Comparison of ENCODE assay signal across 1 cellular context in the genomic region with DNA sequence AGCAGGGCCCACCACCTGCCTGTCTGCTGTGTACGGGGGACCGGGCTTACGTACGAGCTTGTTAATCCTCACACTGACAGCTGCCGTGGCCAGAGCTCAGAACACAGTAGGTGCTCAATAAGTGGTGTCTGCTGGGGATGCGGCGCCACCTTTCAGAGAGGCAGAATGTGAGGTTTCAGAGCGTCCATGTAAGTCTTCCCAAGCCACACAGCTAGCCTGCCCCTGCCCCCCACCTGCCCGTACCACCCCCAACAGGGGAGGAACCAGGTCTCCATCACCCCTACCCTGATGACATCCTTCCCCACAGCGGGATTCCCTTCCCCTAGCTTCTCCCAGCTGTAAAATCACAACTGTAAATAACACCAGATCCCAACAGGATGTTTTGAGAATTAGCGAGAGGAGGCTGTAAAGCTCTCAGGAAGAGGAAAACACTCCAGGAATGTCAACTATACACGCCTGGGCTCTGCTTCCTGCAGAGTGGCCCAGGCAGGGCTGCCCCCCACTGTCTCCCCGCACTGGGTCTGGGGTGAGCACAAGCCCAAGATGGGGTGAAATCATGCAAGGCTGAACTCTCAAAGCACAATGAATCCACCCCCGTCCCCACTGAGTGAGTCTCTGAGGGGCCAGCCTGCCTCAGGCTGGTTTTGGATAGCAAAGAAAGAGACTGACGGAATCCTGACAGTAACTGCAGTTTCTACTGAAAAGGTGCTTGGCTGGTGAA.
A peak's percentile ranks its signal among the peaks of the same experiment; 100 is the strongest.
TF ChIP-seq lines count a peak whose summit lies in the region.

No MANE protein-coding gene starts in this region.

TF ChIP-seq in WTC11, 78 proteins besides CTCF, POLR2A, EP300 and RAD21 (continued from another document):
- TF ChIP-seq, protein P1, sequence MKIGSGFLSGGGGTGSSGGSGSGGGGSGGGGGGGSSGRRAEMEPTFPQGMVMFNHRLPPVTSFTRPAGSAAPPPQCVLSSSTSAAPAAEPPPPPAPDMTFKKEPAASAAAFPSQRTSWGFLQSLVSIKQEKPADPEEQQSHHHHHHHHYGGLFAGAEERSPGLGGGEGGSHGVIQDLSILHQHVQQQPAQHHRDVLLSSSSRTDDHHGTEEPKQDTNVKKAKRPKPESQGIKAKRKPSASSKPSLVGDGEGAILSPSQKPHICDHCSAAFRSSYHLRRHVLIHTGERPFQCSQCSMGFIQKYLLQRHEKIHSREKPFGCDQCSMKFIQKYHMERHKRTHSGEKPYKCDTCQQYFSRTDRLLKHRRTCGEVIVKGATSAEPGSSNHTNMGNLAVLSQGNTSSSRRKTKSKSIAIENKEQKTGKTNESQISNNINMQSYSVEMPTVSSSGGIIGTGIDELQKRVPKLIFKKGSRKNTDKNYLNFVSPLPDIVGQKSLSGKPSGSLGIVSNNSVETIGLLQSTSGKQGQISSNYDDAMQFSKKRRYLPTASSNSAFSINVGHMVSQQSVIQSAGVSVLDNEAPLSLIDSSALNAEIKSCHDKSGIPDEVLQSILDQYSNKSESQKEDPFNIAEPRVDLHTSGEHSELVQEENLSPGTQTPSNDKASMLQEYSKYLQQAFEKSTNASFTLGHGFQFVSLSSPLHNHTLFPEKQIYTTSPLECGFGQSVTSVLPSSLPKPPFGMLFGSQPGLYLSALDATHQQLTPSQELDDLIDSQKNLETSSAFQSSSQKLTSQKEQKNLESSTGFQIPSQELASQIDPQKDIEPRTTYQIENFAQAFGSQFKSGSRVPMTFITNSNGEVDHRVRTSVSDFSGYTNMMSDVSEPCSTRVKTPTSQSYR (CRISPR knock-in tag; IDR thresholded peaks at IDR 0.05) = no peak
- TF ChIP-seq, protein P2, sequence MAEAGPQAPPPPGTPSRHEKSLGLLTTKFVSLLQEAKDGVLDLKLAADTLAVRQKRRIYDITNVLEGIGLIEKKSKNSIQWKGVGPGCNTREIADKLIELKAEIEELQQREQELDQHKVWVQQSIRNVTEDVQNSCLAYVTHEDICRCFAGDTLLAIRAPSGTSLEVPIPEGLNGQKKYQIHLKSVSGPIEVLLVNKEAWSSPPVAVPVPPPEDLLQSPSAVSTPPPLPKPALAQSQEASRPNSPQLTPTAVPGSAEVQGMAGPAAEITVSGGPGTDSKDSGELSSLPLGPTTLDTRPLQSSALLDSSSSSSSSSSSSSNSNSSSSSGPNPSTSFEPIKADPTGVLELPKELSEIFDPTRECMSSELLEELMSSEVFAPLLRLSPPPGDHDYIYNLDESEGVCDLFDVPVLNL (CRISPR knock-in tag; IDR thresholded peaks at IDR 0.05; ENCODE audit: borderline replicate concordance, low read depth) = no peak
- TF ChIP-seq ZNF317 (CRISPR knock-in tag; IDR thresholded peaks at IDR 0.05; ENCODE audit: borderline replicate concordance, low read depth) = no peak
- peak; percentile 50; the same call in 1 of the 2 replicates for TF ChIP-seq TEAD1 (CRISPR knock-in tag; IDR thresholded peaks at IDR 0.05)
- TF ChIP-seq FOXJ3 (CRISPR knock-in tag; IDR thresholded peaks at IDR 0.05; ENCODE audit: borderline replicate concordance) = no peak
- peak; percentile 51; the same call in 1 of the 2 replicates for TF ChIP-seq FOXP1 (CRISPR knock-in tag; IDR thresholded peaks at IDR 0.05; ENCODE audit: borderline replicate concordance)
- TF ChIP-seq HMGA2 (CRISPR knock-in tag; IDR thresholded peaks at IDR 0.05) = no peak
- TF ChIP-seq ETV6 (CRISPR knock-in tag; IDR thresholded peaks at IDR 0.05) = 0 out of 2 replicates have a peak, but pooled peaks have one; percentile 43
- TF ChIP-seq, protein P3, sequence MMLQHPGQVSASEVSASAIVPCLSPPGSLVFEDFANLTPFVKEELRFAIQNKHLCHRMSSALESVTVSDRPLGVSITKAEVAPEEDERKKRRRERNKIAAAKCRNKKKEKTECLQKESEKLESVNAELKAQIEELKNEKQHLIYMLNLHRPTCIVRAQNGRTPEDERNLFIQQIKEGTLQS (CRISPR knock-in tag; conservative IDR thresholded peaks at IDR 0.05) = no peak
- TF ChIP-seq, protein P4, sequence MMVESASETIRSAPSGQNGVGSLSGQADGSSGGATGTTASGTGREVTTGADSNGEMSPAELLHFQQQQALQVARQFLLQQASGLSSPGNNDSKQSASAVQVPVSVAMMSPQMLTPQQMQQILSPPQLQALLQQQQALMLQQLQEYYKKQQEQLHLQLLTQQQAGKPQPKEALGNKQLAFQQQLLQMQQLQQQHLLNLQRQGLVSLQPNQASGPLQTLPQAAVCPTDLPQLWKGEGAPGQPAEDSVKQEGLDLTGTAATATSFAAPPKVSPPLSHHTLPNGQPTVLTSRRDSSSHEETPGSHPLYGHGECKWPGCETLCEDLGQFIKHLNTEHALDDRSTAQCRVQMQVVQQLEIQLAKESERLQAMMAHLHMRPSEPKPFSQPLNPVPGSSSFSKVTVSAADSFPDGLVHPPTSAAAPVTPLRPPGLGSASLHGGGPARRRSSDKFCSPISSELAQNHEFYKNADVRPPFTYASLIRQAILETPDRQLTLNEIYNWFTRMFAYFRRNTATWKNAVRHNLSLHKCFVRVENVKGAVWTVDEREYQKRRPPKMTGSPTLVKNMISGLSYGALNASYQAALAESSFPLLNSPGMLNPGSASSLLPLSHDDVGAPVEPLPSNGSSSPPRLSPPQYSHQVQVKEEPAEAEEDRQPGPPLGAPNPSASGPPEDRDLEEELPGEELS (CRISPR knock-in tag; IDR thresholded peaks at IDR 0.05) = peak; percentile 96
- no peak for TF ChIP-seq ZBTB21 (CRISPR knock-in tag; IDR thresholded peaks at IDR 0.05; ENCODE audit: borderline replicate concordance)
- no peak for TF ChIP-seq CREM (CRISPR knock-in tag; IDR thresholded peaks at IDR 0.05)
- peak; percentile 91 for TF ChIP-seq ZNF423 (CRISPR knock-in tag; IDR thresholded peaks at IDR 0.05)
- TF ChIP-seq NR1H2 (CRISPR knock-in tag; IDR thresholded peaks at IDR 0.05) = no peak
- peak; percentile 90 for TF ChIP-seq FOXK1 (CRISPR knock-in tag; IDR thresholded peaks at IDR 0.05)
